In the genomic region with DNA sequence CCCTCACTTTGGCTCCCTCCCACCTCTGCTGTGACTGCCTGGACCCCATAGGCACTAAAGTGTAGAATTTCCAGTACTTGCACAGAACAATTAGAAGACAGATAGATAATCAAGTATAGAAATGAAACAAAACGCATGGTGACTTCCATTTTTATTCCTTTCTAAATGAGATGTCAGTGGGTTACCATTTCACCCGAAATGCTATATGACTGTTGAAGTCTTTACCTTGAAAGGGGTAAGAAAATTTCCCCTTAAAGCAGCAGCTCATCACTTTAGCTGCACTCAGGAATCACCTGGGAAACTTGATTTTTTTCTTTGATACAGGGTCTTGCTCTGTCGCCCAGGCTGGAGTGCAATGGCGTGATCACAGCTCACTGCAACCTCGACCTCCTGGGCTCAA, we compare ENCODE assay signal across 12 cellular contexts. TPM values are rescaled to one million over a fixed set of nuclear protein-coding genes. Genes with fewer than 3 reads are reported as not detected.
DNase-seq lines count a peak whose midpoint lies in the region; ATAC-seq lines count a peak whose summit lies in the region.
"Had no signal": no experiment of that assay in that cellular context is flagged by ENCODE, and none has a peak within 500 bp of the region (broad histone marks: within the 10 kb centered on the region; RNA-seq: fewer than 3 reads in every experiment).

No MANE protein-coding gene starts in this region.

- H3K36me3 ChIP-seq in SK-N-MC (ENCODE audit: insufficient read depth, low read length): no peaks in the 10 kb centered on the region

- peak overlapping the region; percentile 47 for H3K4me3 ChIP-seq in SK-N-MC

- H3K9me3 Mint-ChIP-seq in activated T-cell treated with anti-CD3 and anti-CD28 coated beads, Interleukin-2, amount 50 U/mL, for 72 hours: no peaks in the 10 kb centered on the region
- no peaks in the 10 kb centered on the region for H3K9me3 Mint-ChIP-seq in stimulated activated effector memory CD8-positive, alpha-beta T cell treated with anti-CD3 and anti-CD28 coated beads, Interleukin-12 subunit alpha, Interleukin-12 subunit beta, amount 100 ng/mL, for 72 hours
- H3K9me3 Mint-ChIP-seq: CD4-positive, alpha-beta T cell; H9 had no signal

- H3K27ac ChIP-seq in SK-N-MC: peak overlapping the region; percentile 50; the same call in 1 of the 2 replicates
- H3K27ac ChIP-seq: C4-2B had no signal

- peak; percentile 36 to 84 for ATAC-seq in activated T-cell treated with anti-CD3 and anti-CD28 coated beads, Interleukin-2, amount 50 U/mL, for 72 hours (replicated peaks in 1 of 2)
- peak; percentile 58 for ATAC-seq in stimulated activated effector memory CD8-positive, alpha-beta T cell treated with anti-CD3 and anti-CD28 coated beads, Interleukin-12 subunit alpha, Interleukin-12 subunit beta, amount 100 ng/mL, for 72 hours
- ATAC-seq: HepG2 had no signal

- H3K27ac Mint-ChIP-seq in activated T-cell treated with anti-CD3 and anti-CD28 coated beads, Interleukin-2, amount 50 U/mL, for 72 hours: no peak overlapping the region
- H3K27ac Mint-ChIP-seq in stimulated activated effector memory CD8-positive, alpha-beta T cell treated with anti-CD3 and anti-CD28 coated beads, Interleukin-12 subunit alpha, Interleukin-12 subunit beta, amount 100 ng/mL, for 72 hours: peak overlapping the region; percentile 60
- H3K27ac Mint-ChIP-seq: CD4-positive, alpha-beta T cell; H9; IgD-negative memory B cell had no signal

- no peak for DNase-seq in activated T-cell treated with anti-CD3 and anti-CD28 coated beads, Interleukin-2, amount 50 U/mL, for 72 hours
- DNase-seq in activated T-cell treated with anti-CD3 and anti-CD28 coated beads for 4 hours (no peak), SK-N-MC (ENCODE audit: low read depth, low spot score) (no peak), hippocampal formation (lab: John Stamatoyannopoulos, UW) (no peak), nucleus accumbens (lab: John Stamatoyannopoulos, UW) (no peak)
- DNase-seq in stimulated activated effector memory CD8-positive, alpha-beta T cell treated with anti-CD3 and anti-CD28 coated beads, Interleukin-12 subunit alpha, Interleukin-12 subunit beta, amount 100 ng/mL, for 72 hours (ENCODE audit: low spot score in 2 of 2): no peak
- DNase-seq: Caco-2; CD4-positive, alpha-beta T cell; H9 had no signal

- H3K9ac ChIP-seq in SK-N-MC (ENCODE audit: insufficient read length): no peak overlapping the region

- H3K4me1 Mint-ChIP-seq in activated T-cell treated with anti-CD3 and anti-CD28 coated beads, Interleukin-2, amount 50 U/mL, for 72 hours (ENCODE audit: low read depth): peaks cover under 1% of the 10 kb centered on the region
- peaks cover 5% of the 10 kb centered on the region for H3K4me1 Mint-ChIP-seq in stimulated activated effector memory CD8-positive, alpha-beta T cell treated with anti-CD3 and anti-CD28 coated beads, Interleukin-12 subunit alpha, Interleukin-12 subunit beta, amount 100 ng/mL, for 72 hours
- H3K4me1 Mint-ChIP-seq: IgD-negative memory B cell had no signal

- H3K27me3 Mint-ChIP-seq in activated T-cell treated with anti-CD3 and anti-CD28 coated beads, Interleukin-2, amount 50 U/mL, for 72 hours (ENCODE audit: low read depth): peaks cover 13% of the 10 kb centered on the region

- H3K9me3 ChIP-seq in SK-N-MC (ENCODE audit: low read depth, low read length): no peaks in the 10 kb centered on the region
- H3K9me3 ChIP-seq: Caco-2 had no signal

- no peaks in the 10 kb centered on the region for H3K36me3 Mint-ChIP-seq in activated T-cell treated with anti-CD3 and anti-CD28 coated beads, Interleukin-2, amount 50 U/mL, for 72 hours (ENCODE audit: insufficient read depth in 2 of 2)
- no peaks in the 10 kb centered on the region for H3K36me3 Mint-ChIP-seq in stimulated activated effector memory CD8-positive, alpha-beta T cell treated with anti-CD3 and anti-CD28 coated beads, Interleukin-12 subunit alpha, Interleukin-12 subunit beta, amount 100 ng/mL, for 72 hours
- H3K36me3 Mint-ChIP-seq: IgD-negative memory B cell had no signal

- peak overlapping the region; percentile 41 to 63 for H3K4me3 Mint-ChIP-seq in activated T-cell treated with anti-CD3 and anti-CD28 coated beads, Interleukin-2, amount 50 U/mL, for 72 hours
- peak overlapping the region; percentile 41 for H3K4me3 Mint-ChIP-seq in stimulated activated effector memory CD8-positive, alpha-beta T cell treated with anti-CD3 and anti-CD28 coated beads, Interleukin-12 subunit alpha, Interleukin-12 subunit beta, amount 100 ng/mL, for 72 hours
- H3K4me3 Mint-ChIP-seq: CD4-positive, alpha-beta T cell; H9; IgD-negative memory B cell had no signal

RNA-seq across cellular contexts. Expression of a gene that starts 12.5 kb away (rescaled TPM):
- under 1 TPM; 0.17 to 0.21 TPM for total RNA-seq in activated T-cell treated with anti-CD3 and anti-CD28 coated beads, Interleukin-2, amount 50 U/mL, for 72 hours

RNA-seq across cellular contexts. Expression of a gene that starts 35.2 kb away (rescaled TPM):
- total RNA-seq in activated T-cell treated with anti-CD3 and anti-CD28 coated beads, Interleukin-2, amount 50 U/mL, for 72 hours: 10 to 100 TPM; 43.3 to 56.6 TPM
